In genomic region chr17:49557204-49558024, GRCh38 we compare ENCODE assay signal across 8 cellular contexts.
A peak's percentile ranks its signal among the peaks of the same experiment; 100 is the strongest.
DNase-seq lines count a peak whose midpoint lies in the region; ATAC-seq lines count a peak whose summit lies in the region.

No MANE protein-coding gene starts in this region.

- no peaks in the 10 kb centered on the region for H3K36me3 ChIP-seq in HAP-1 (replicated peaks)
- no peaks in the 10 kb centered on the region for H3K36me3 ChIP-seq in adipocyte (ENCODE audit: control insufficient read depth, insufficient read depth, low read length, severe bottlenecking)

- no peak overlapping the region for H3K9ac ChIP-seq in adipocyte (ENCODE audit: low read length)

- DNase-seq in COLO668 (lab: John Stamatoyannopoulos, UW; ENCODE audit: unreplicated experiment), result peak; percentile 11
- peak; percentile 71 to 72 for DNase-seq in HAP-1 (ENCODE audit: low spot score in 2 of 2)
- DNase-seq in NCI-H774 (lab: John Stamatoyannopoulos, UW), result peak; percentile 61
- peak; percentile 57 for DNase-seq in adipocyte (ENCODE audit: low read depth)
- peak; percentile 62 for DNase-seq in hepatic stellate cell (ENCODE audit: low spot score)
- DNase-seq in stimulated activated naive CD4-positive, alpha-beta T cell treated with Interleukin-2 at 50 U/mL for 16 hours (lab: John Stamatoyannopoulos, UW), result peak; percentile 7

- H3K4me3 ChIP-seq in HAP-1 (no peak overlapping the region), adipocyte (ENCODE audit: low read length) (no peak overlapping the region)

- in situ Hi-C loops in HAP-1 (cut with MboI; ENCODE audit: low sequenced_read_pairs), result loop anchor here (10.0 kb wide), 2 partner anchors 123 to 153 kb away; no protein-coding TSS in a partner anchor

- ATAC-seq in GM19397 (IDR thresholded peaks at IDR 0.05; ENCODE audit: unreplicated experiment) (no peak), HG02678 (IDR thresholded peaks at IDR 0.05; ENCODE audit: unreplicated experiment) (no peak)

- H3K4me1 ChIP-seq in HAP-1 (peaks cover 3% of the 10 kb centered on the region; the same call in 1 of the 2 replicates), adipocyte (ENCODE audit: control insufficient read depth, insufficient read depth, low read length) (no peaks in the 10 kb centered on the region)

- H3K27me3 ChIP-seq in HAP-1 (ENCODE audit: low read depth), result no peaks in the 10 kb centered on the region
- H3K27me3 ChIP-seq in adipocyte (replicated peaks; ENCODE audit: control insufficient read depth, insufficient read depth, low read length), result peaks cover 29% of the 10 kb centered on the region

- no peaks in the 10 kb centered on the region for H3K9me3 ChIP-seq in HAP-1
- H3K9me3 ChIP-seq in adipocyte (ENCODE audit: control insufficient read depth, low read length), result no peaks in the 10 kb centered on the region

Comparison
In these comparisons a context has a peak if more than half of its experiments do, and no peak if none do; other contexts are left out.
1. DNase-seq: peak in every context shown above with its lines; median percentile 72 in HAP-1; 62 in hepatic stellate cell; 61 in NCI-H774; 57 in adipocyte; 11 in COLO668; 7 in stimulated activated naive CD4-positive, alpha-beta T cell treated with Interleukin-2 at 50 U/mL for 16 hours.